9 cellular contexts compared by ENCODE assay signal in the genomic region with DNA sequence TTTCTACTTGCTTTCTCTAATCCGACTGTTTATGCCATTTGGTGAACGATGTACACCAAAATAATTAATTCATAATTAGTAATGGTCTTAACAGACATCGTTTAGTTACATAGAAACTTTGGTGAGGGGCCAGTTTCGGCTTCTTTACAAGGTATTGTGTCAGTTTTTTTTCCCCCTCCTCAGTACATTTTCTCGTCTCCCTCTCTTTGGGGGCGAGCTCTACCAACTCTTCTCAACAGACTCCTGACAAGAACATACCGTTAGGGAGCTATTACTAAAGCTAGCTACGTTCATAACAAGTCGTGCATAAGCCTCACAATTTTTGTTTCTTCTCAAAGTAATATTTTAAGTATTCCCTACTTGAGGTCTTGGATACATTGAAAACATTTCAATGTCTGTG. TPM values are rescaled to one million over a fixed set of nuclear protein-coding genes. Genes with fewer than 3 reads are reported as not detected.
DNase-seq lines count a peak whose midpoint lies in the region; ATAC-seq, FAIRE-seq and TF ChIP-seq lines count a peak whose summit lies in the region.
"Had no signal": no experiment of that assay in that cellular context is flagged by ENCODE, and none has a peak within 500 bp of the region (broad histone marks: within the 10 kb centered on the region; RNA-seq: fewer than 3 reads in every experiment).

No MANE protein-coding gene starts in this region.

- H3K9me3 Mint-ChIP-seq in CD4-positive, CD25-positive, alpha-beta regulatory T cell, result no peaks in the 10 kb centered on the region

- H3K9me2 ChIP-seq in neural cell (ENCODE audit: insufficient read depth, low read length), result no peaks in the 10 kb centered on the region

- H3K27ac Mint-ChIP-seq in CD4-positive, CD25-positive, alpha-beta regulatory T cell, result peak overlapping the region in 2 of 3 donors; percentile 99 to 100

- H3K27me3 Mint-ChIP-seq in CD4-positive, CD25-positive, alpha-beta regulatory T cell, result peaks cover 3% of the 10 kb centered on the region

- no peak for TF ChIP-seq RAD21 in neural cell (conservative IDR thresholded peaks at IDR 0.05)

- no peak for TF ChIP-seq POLR2A in GM12892 (IDR thresholded peaks at IDR 0.05; ENCODE audit: low read depth, low read length)

- H3K9ac ChIP-seq in neural cell (ENCODE audit: low read length), result peak overlapping the region; percentile 88

- no peak for FAIRE-seq in GM12892 (lab: Jason Lieb, UNC)

- DNase-seq in CD4-positive, CD25-positive, alpha-beta regulatory T cell, result peak in 1 of 3 donors; percentile 7
- no peak for DNase-seq in MG63
- DNase-seq in dorsolateral prefrontal cortex, result no peak
- no peak for DNase-seq in NCI-H526 treated with DMSO at 0.1 percent for 48 hours (lab: John Stamatoyannopoulos, UW)
- no peak for DNase-seq in GM12892 (ENCODE audit: insufficient read length)

- H3K4me1 ChIP-seq in CD4-positive, CD25-positive, alpha-beta regulatory T cell (ENCODE audit: control insufficient read depth, insufficient read depth, low read length, poor library complexity, severe bottlenecking), result peaks cover 44% of the 10 kb centered on the region

- H3K79me2 ChIP-seq in neural cell (replicated peaks; ENCODE audit: insufficient read depth, low read length), result peaks cover 60% of the 10 kb centered on the region

- H3F3A ChIP-seq in neural cell (ENCODE audit: insufficient read depth, low read length, poor library complexity, severe bottlenecking), result no peaks in the 10 kb centered on the region

- H3K4me3 Mint-ChIP-seq in CD4-positive, CD25-positive, alpha-beta regulatory T cell, result peak overlapping the region; percentile 96 to 100 (median 98)

- H3K27me3 ChIP-seq in CD4-positive, CD25-positive, alpha-beta regulatory T cell (ENCODE audit: control insufficient read depth, insufficient read depth, low read length), result no peaks in the 10 kb centered on the region
- H3K27me3 ChIP-seq in MG63 (no peaks in the 10 kb centered on the region), dorsolateral prefrontal cortex (no peaks in the 10 kb centered on the region), neural cell (ENCODE audit: insufficient read depth, low read depth, low read length) (no peaks in the 10 kb centered on the region)

- H3K4me1 Mint-ChIP-seq in CD4-positive, CD25-positive, alpha-beta regulatory T cell, result peaks cover 22 to 66% (median 42%) of the 10 kb centered on the region in 4 donors

- intact Hi-C loops in dorsolateral prefrontal cortex (cut with DNase I), result loop anchor here (5.0 kb wide), 2 partner anchors 425 to 555 kb away; partner anchors contain the start of genes ATR (in 1 of the 2) and XRN1 (in 1 of the 2)

- ATAC-seq in CD4-positive, CD25-positive, alpha-beta regulatory T cell (ENCODE audit: low read depth in 2 of 2), result no peak
- ATAC-seq in GM19467 (IDR thresholded peaks at IDR 0.05; ENCODE audit: unreplicated experiment), result no peak
- no peak for ATAC-seq in GM18867 (IDR thresholded peaks at IDR 0.05; ENCODE audit: unreplicated experiment)

- H3K27ac ChIP-seq in CD4-positive, CD25-positive, alpha-beta regulatory T cell (ENCODE audit: insufficient read depth, low read length, poor library complexity, severe bottlenecking), result peak overlapping the region; percentile 95
- H3K27ac ChIP-seq in dorsolateral prefrontal cortex, result no peak overlapping the region
- no peak overlapping the region for H3K27ac ChIP-seq in neural cell (ENCODE audit: low read length)

- no peak overlapping the region for H2AFZ ChIP-seq in neural cell (ENCODE audit: low read depth, low read length)

- no peaks in the 10 kb centered on the region for H4K20me1 ChIP-seq in neural cell (ENCODE audit: insufficient read depth)

- H3K36me3 ChIP-seq in CD4-positive, CD25-positive, alpha-beta regulatory T cell (ENCODE audit: control insufficient read depth, insufficient read depth, low read length), result no peaks in the 10 kb centered on the region
- H3K36me3 ChIP-seq in MG63, result peaks cover 6% of the 10 kb centered on the region; the same call in 1 of the 2 replicates
- no peaks in the 10 kb centered on the region for H3K36me3 ChIP-seq in neural cell (ENCODE audit: insufficient read depth, low read length)

- H3K9me3 ChIP-seq in CD4-positive, CD25-positive, alpha-beta regulatory T cell (ENCODE audit: control insufficient read depth in 2 of 2, low read length in 2 of 2), result no peaks in the 10 kb centered on the region
- H3K9me3 ChIP-seq in MG63 (no peaks in the 10 kb centered on the region), neural cell (ENCODE audit: low read length) (no peaks in the 10 kb centered on the region)

- H3K4me2 ChIP-seq in neural cell (ENCODE audit: low read length), result peak overlapping the region; percentile 66

- TF ChIP-seq EP300 in neural cell (conservative IDR thresholded peaks at IDR 0.05; ENCODE audit: poor library complexity, severe bottlenecking), result no peak

- H3K36me3 Mint-ChIP-seq in CD4-positive, CD25-positive, alpha-beta regulatory T cell, result no peaks in the 10 kb centered on the region

- H3K4me3 ChIP-seq in CD4-positive, CD25-positive, alpha-beta regulatory T cell (ENCODE audit: low read depth, low read length), result peak overlapping the region; percentile 91
- H3K4me3 ChIP-seq in MG63, result peak overlapping the region; percentile 82
- H3K4me3 ChIP-seq in dorsolateral prefrontal cortex, result peak overlapping the region; percentile 59 to 100 (median 95)
- peak overlapping the region; percentile 81 for H3K4me3 ChIP-seq in neural cell (ENCODE audit: low read length)

- TF ChIP-seq CTCF in dorsolateral prefrontal cortex (IDR thresholded peaks at IDR 0.05 in 54 of 56, conservative IDR thresholded peaks at IDR 0.05 in 2 of 56; ENCODE audit: low read depth in 1 of 56, partially characterized antibody in 56 of 56) (no peak), neural cell (IDR thresholded peaks at IDR 0.05; ENCODE audit: poor library complexity, severe bottlenecking) (no peak)

TF ChIP-seq in neural cell, 6 proteins besides CTCF, POLR2A, EP300 and RAD21:
- no peak for TF ChIP-seq SMC3 (conservative IDR thresholded peaks at IDR 0.05; ENCODE audit: poor library complexity)
- no peak for TF ChIP-seq TAF1 (IDR thresholded peaks at IDR 0.05; ENCODE audit: low read depth)
- no peak for TF ChIP-seq POLR2AphosphoS5 (IDR thresholded peaks at IDR 0.05)
- TF ChIP-seq EZH2 (IDR thresholded peaks at IDR 0.05; ENCODE audit: borderline replicate concordance, insufficient read depth, low read length, poor library complexity, severe bottlenecking), result no peak
- TF ChIP-seq MXI1 (conservative IDR thresholded peaks at IDR 0.05; ENCODE audit: poor library complexity, severe bottlenecking), result no peak
TF ChIP-seq in neural cell: peak in this region for 0.

RNA-seq across cellular contexts. Expression of gene U2SURP, which starts 1.4 kb away (rescaled TPM):
- 175 TPM for total RNA-seq in CD4-positive, CD25-positive, alpha-beta regulatory T cell
- 100 to 1,000 TPM in 3 of 4 donors, 10 to 100 TPM in 1; 94.2 to 119 (median 115) TPM for polyA plus RNA-seq in CD4-positive, CD25-positive, alpha-beta regulatory T cell
- total RNA-seq in MG63 (2014; rRNA removed; shearing (Covaris generic); ENCODE audit: low replicate concordance), result 65.3 and 141 TPM in 2 replicates
- total RNA-seq in dorsolateral prefrontal cortex, result 100 to 1,000 TPM in 46 of 120 experiments, 10 to 100 TPM in 74; 60.5 to 131 (median 95.1) TPM
- 139 and 159 TPM in 2 replicates for polyA plus RNA-seq in neural cell
- 204 and 254 TPM in 2 replicates for polyA minus RNA-seq in neural cell
- polyA plus RNA-seq in GM12892 (2012; ENCODE audit: missing spikeins), result 98.4 TPM

RNA-seq across cellular contexts. Expression of gene PAQR9, which starts 39.3 kb away (rescaled TPM):
- not detected for total RNA-seq in CD4-positive, CD25-positive, alpha-beta regulatory T cell
- polyA plus RNA-seq in CD4-positive, CD25-positive, alpha-beta regulatory T cell, result not detected
- 0.66 and 2.5 TPM in 2 replicates for total RNA-seq in MG63 (2014; rRNA removed; shearing (Covaris generic); ENCODE audit: low replicate concordance)
- total RNA-seq in dorsolateral prefrontal cortex, result 10 to 100 TPM in 49 of 120 experiments, 1 to 10 TPM in 71; 2.1 to 17.1 (median 9.4) TPM
- 0.24 and 0.28 TPM in 2 replicates for polyA plus RNA-seq in neural cell
- 1.9 and 2.5 TPM in 2 replicates for polyA minus RNA-seq in neural cell
- polyA plus RNA-seq in GM12892 (2012; ENCODE audit: missing spikeins), result not detected
- total RNA-seq: T-helper 1 cell treated with Interleukin-12 subunit alpha and Interleukin-12 subunit beta and Interleukin-4 antibody, amounts not matched to agents 30 ng/mL and 1 ng/mL, for 36 hours had no signal
